8 cellular contexts compared by ENCODE assay signal in the genomic region with DNA sequence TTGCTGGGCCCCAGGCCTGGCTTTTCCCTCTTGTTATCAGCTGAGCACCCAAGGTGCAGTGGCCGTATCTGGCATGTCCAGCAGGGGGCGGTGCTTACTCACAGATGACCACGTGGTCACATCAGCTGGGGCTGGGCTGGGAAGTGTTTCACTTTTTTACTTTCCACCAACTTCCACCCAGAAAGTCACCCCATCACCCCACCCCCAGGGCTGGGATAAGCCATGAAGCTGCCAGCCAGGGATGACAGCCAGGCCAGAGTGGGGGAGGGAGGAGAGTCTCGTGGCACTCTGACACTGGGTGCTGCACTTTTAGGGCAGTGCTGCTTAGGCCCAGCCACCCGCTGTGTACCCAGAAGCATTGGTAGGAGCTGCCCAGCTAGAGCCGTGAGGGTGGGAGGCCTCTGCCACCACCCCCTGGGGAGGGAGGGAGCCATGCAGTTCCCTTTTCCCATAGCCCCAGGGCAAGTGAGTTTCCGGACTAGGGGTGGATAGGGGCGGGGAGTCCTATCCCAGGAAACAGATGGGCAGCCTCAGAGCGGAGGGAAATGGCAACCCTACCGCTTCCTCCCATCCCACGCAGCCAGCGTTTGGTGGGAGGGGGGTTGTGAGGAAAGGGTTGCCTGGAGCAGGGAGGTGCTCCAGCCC. TPM values are rescaled to one million over a fixed set of nuclear protein-coding genes. Genes with fewer than 3 reads are reported as not detected.
DNase-seq lines count a peak whose midpoint lies in the region; ATAC-seq, FAIRE-seq and TF ChIP-seq lines count a peak whose summit lies in the region.

No MANE protein-coding gene starts in this region.

- H3K9ac ChIP-seq in PC-3 (ENCODE audit: low read length) (0 out of 2 replicates have a peak overlapping the region, but pooled peaks have one; percentile 26), mucosa of stomach (ENCODE audit: low read length) (peak overlapping the region; percentile 40)

- H3K36me3 ChIP-seq in PC-3 (ENCODE audit: low read depth, low read length) = no peaks in the 10 kb centered on the region
- no peaks in the 10 kb centered on the region for H3K36me3 ChIP-seq in mucosa of stomach (ENCODE audit: control insufficient read depth, insufficient read depth, low read length)

- POLR2A ChIA-PET in PC-3 (lab: Charles Lee; ENCODE audit: unreplicated experiment) = no interaction called here

- TF ChIP-seq CTCF in PC-3 (conservative IDR thresholded peaks at IDR 0.05; ENCODE audit: low read depth, low read length) = peak; percentile 92

- peak overlapping the region; percentile 55; the same call in 1 of the 2 replicates for H3K4me2 ChIP-seq in PC-3 (ENCODE audit: low read length)

- no peak overlapping the region; the same call in 1 of the 2 replicates for H2AFZ ChIP-seq in PC-3 (ENCODE audit: low read length)

- H3K4me1 ChIP-seq in PC-3 (ENCODE audit: insufficient read depth, low read length) (peaks cover 28% of the 10 kb centered on the region), mucosa of stomach (ENCODE audit: control insufficient read depth, insufficient read depth, low read length) (peaks cover 42% of the 10 kb centered on the region)

- peaks cover 25% of the 10 kb centered on the region for H3K79me2 ChIP-seq in PC-3 (ENCODE audit: low read length)

- H3K27me3 ChIP-seq in PC-3 (ENCODE audit: low read length) (no peaks in the 10 kb centered on the region), mucosa of stomach (ENCODE audit: control insufficient read depth, insufficient read depth, low read length) (no peaks in the 10 kb centered on the region)

- peak; percentile 94 for FAIRE-seq in GM12892 (lab: Jason Lieb, UNC)

- BruUV-seq in PC-3 (replicated peaks; lab: Mats Ljungman, UMichigan) = no TSS peak

- no peaks in the 10 kb centered on the region for H3K9me2 ChIP-seq in PC-3 (replicated peaks; ENCODE audit: low read length)

- TF ChIP-seq POLR2A in GM12892 (IDR thresholded peaks at IDR 0.05; ENCODE audit: low read depth, low read length) = no peak

- no peaks in the 10 kb centered on the region for H3K9me3 ChIP-seq in PC-3 (ENCODE audit: low read length)
- H3K9me3 ChIP-seq in mucosa of stomach (ENCODE audit: control insufficient read depth, low read length) = no peaks in the 10 kb centered on the region

- no peaks in the 10 kb centered on the region for H3F3A ChIP-seq in PC-3 (ENCODE audit: low read length, unreplicated experiment)

- ATAC-seq in PC-3 (peak; percentile 88), GM19397 (IDR thresholded peaks at IDR 0.05; ENCODE audit: unreplicated experiment) (no peak)

- DNase-seq in GM12892 (ENCODE audit: insufficient read length) (peak; percentile 68), HUDEP-2 (lab: John Stamatoyannopoulos, UW; ENCODE audit: unreplicated experiment in 76 of 76) (peak in 73 of 76 experiments; percentile 32 to 90 (median 78)), PC-3 (peak; percentile 89), epithelial cell of prostate (ENCODE audit: low read depth, low spot score) (no peak)
- DNase-seq in activated T-cell treated with anti-CD3 and anti-CD28 coated beads, Interleukin-2, amount 50 U/mL, for 1 hour = peak; percentile 88
- DNase-seq in stimulated activated CD8-positive, alpha-beta memory T cell treated with anti-CD3 and anti-CD28 coated beads, Interleukin-4, amount 100 ng/mL, for 24 hours (ENCODE audit: low read depth) = peak; percentile 84

- intact Hi-C loops in PC-3 (cut with micrococcal nuclease) = loop anchor here (1.0 kb wide), 1 partner anchor 173 kb away; no protein-coding TSS in a partner anchor

- no peak overlapping the region for H3K4me3 ChIP-seq in PC-3 (ENCODE audit: low read length)
- H3K4me3 ChIP-seq in mucosa of stomach (ENCODE audit: low read length) = no peak overlapping the region

- H3K27ac ChIP-seq in PC-3 (ENCODE audit: low read length) (peak overlapping the region; percentile 43; the same call in 1 of the 2 replicates), epithelial cell of prostate (peak overlapping the region; percentile 38)

- H4K20me1 ChIP-seq in PC-3 (ENCODE audit: low read length) = no peaks in the 10 kb centered on the region

- CTCF ChIA-PET in PC-3 (lab: Charles Lee) = interaction anchor here (1.3 to 1.4 kb wide), 2 partner anchors 172 to 175 kb away, joined by 4 to 7 read pairs; a partner anchor contains a TSS

RNA-seq across cellular contexts. Expression of a gene that starts 6.1 kb away (rescaled TPM):
- 18.0 TPM for polyA plus RNA-seq in GM12892 (2012; ENCODE audit: missing spikeins)
- total RNA-seq in PC-3 (2014; rRNA removed) = 31.0 and 31.5 TPM in 2 replicates

RNA-seq across cellular contexts. Expression of a gene that starts 34.1 kb away (rescaled TPM):
- polyA plus RNA-seq in GM12892 (2012; ENCODE audit: missing spikeins) = 4.0 TPM
- total RNA-seq in PC-3 (2014; rRNA removed) = 7.0 and 9.0 TPM in 2 replicates
